In the genomic region with DNA sequence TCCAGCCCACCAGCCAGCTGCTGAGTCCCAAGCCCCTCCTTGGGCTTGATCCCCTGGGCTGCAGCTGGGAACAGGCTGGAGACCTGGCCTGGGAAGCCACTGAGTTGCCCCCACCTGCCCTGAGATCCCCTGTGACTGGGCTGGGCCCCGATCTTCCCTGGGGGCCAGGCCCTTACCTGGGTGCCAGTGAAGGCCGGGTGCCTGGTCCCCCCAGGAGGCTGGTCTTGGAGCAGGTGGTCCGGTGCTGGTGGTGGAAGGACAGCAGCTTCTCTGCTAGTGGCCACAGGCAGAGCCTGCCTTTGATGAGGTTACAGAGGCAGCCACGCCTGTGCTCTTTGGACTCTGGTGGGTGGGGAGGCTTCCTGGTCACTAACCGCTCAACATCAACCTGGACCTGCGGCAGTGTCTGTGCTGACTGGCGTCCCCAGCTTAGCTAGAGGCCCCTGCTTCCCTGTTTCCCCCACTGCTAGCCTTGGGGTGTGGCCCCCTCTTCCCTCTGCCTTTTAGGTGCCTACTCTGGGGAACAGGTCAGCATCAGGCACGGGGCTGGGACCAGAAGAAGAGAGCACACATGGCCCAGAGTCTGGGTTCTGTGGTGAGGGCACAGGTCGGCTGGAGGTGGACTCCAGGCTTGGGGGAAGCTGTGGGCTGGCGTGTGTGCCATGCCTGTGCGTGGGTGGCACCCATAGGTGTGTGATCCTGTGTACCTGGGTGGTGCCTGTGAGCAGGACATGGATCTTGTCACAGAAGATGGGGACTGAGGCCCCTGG, we compare ENCODE assay signal across 1 cellular context.
TF ChIP-seq lines count a peak whose summit lies in the region.

A gene with protein sequence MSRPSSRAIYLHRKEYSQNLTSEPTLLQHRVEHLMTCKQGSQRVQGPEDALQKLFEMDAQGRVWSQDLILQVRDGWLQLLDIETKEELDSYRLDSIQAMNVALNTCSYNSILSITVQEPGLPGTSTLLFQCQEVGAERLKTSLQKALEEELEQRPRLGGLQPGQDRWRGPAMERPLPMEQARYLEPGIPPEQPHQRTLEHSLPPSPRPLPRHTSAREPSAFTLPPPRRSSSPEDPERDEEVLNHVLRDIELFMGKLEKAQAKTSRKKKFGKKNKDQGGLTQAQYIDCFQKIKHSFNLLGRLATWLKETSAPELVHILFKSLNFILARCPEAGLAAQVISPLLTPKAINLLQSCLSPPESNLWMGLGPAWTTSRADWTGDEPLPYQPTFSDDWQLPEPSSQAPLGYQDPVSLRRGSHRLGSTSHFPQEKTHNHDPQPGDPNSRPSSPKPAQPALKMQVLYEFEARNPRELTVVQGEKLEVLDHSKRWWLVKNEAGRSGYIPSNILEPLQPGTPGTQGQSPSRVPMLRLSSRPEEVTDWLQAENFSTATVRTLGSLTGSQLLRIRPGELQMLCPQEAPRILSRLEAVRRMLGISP (minus strand): TSS at position 278 of the 770 bp plus-strand sequence. CDS start 2,174 bp downstream, outside the sequence.

TF ChIP-seq in HepG2, 621 proteins besides CTCF, POLR2A, EP300 and RAD21 (continued from another document and continues in another):
- TF ChIP-seq MXI1 (IDR thresholded peaks at IDR 0.05; ENCODE audit: borderline replicate concordance, low read depth, low read length) (peak; percentile 46; the same call in 1 of the 3 replicates), RARG (CRISPR knock-in tag; IDR thresholded peaks at IDR 0.05; ENCODE audit: low read depth) (no peak), KLF6 (CRISPR knock-in tag; IDR thresholded peaks at IDR 0.05) (no peak), TAF15 (IDR thresholded peaks at IDR 0.05; ENCODE audit: low read depth, low read length, poor library complexity, severe bottlenecking) (no peak), SRY (CRISPR knock-in tag; IDR thresholded peaks at IDR 0.05) (no peak), ZNF430 (CRISPR knock-in tag; IDR thresholded peaks at IDR 0.05) (no peak), ZNF749 (CRISPR knock-in tag; IDR thresholded peaks at IDR 0.05; ENCODE audit: borderline replicate concordance) (0 out of 2 replicates have a peak, but pooled peaks have one; percentile 21), SKI (IDR thresholded peaks at IDR 0.05; ENCODE audit: partially characterized antibody) (no peak), KMT2B (CRISPR knock-in tag; IDR thresholded peaks at IDR 0.05) (no peak), ZNF772 (CRISPR knock-in tag; IDR thresholded peaks at IDR 0.05) (peak; percentile 92), ZNF569 (CRISPR knock-in tag; IDR thresholded peaks at IDR 0.05; ENCODE audit: borderline replicate concordance) (no peak), RORA (CRISPR knock-in tag; IDR thresholded peaks at IDR 0.05) (no peak), ZNF10 (CRISPR knock-in tag; IDR thresholded peaks at IDR 0.05; ENCODE audit: borderline replicate concordance, low read depth) (no peak), ZFP90 (CRISPR knock-in tag; IDR thresholded peaks at IDR 0.05; ENCODE audit: borderline replicate concordance) (0 out of 2 replicates have a peak, but pooled peaks have one; percentile 46), SP140L (CRISPR knock-in tag; IDR thresholded peaks at IDR 0.05; ENCODE audit: borderline replicate concordance) (no peak), NFKBIZ (CRISPR knock-in tag; IDR thresholded peaks at IDR 0.05) (no peak), ZIK1 (CRISPR knock-in tag; IDR thresholded peaks at IDR 0.05; ENCODE audit: borderline replicate concordance, low read depth) (no peak), ZNF776 (CRISPR knock-in tag; IDR thresholded peaks at IDR 0.05) (peak; percentile 82; the same call in 1 of the 2 replicates), ZBTB20 (CRISPR knock-in tag; IDR thresholded peaks at IDR 0.05; ENCODE audit: borderline replicate concordance, low read depth) (0 out of 2 replicates have a peak, but pooled peaks have one; percentile 79), SUZ12 (IDR thresholded peaks at IDR 0.05; ENCODE audit: low read depth, low read length) (no peak), ZNF256 (CRISPR knock-in tag; conservative IDR thresholded peaks at IDR 0.05) (no peak), KDM1A (CRISPR knock-in tag; IDR thresholded peaks at IDR 0.05) (peak; percentile 72), MTF1 (CRISPR knock-in tag; IDR thresholded peaks at IDR 0.05) (no peak), FOXP1 (IDR thresholded peaks at IDR 0.05) (no peak), FOXP1 (CRISPR knock-in tag; IDR thresholded peaks at IDR 0.05) (0 out of 2 replicates have a peak, but pooled peaks have one; percentile 7), ZNF883 (CRISPR knock-in tag; IDR thresholded peaks at IDR 0.05; ENCODE audit: not compliant biosample characterization) (no peak), ZNF282 (IDR thresholded peaks at IDR 0.05; ENCODE audit: partially characterized antibody) (no peak), RBAK (CRISPR knock-in tag; IDR thresholded peaks at IDR 0.05) (no peak), PHF20 (CRISPR knock-in tag; IDR thresholded peaks at IDR 0.05) (no peak), HDAC6 (IDR thresholded peaks at IDR 0.05; ENCODE audit: low read depth, low read length) (no peak), ZNF121 (CRISPR knock-in tag; IDR thresholded peaks at IDR 0.05) (no peak)
- TF ChIP-seq, protein P1, sequence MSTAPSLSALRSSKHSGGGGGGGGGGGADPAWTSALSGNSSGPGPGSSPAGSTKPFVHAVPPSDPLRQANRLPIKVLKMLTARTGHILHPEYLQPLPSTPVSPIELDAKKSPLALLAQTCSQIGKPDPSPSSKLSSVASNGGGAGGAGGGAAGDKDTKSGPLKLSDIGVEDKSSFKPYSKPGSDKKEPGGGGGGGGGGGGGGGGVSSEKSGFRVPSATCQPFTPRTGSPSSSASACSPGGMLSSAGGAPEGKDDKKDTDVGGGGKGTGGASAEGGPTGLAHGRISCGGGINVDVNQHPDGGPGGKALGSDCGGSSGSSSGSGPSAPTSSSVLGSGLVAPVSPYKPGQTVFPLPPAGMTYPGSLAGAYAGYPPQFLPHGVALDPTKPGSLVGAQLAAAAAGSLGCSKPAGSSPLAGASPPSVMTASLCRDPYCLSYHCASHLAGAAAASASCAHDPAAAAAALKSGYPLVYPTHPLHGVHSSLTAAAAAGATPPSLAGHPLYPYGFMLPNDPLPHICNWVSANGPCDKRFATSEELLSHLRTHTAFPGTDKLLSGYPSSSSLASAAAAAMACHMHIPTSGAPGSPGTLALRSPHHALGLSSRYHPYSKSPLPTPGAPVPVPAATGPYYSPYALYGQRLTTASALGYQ (CRISPR knock-in tag; IDR thresholded peaks at IDR 0.05): no peak
- TF ChIP-seq, protein P2, sequence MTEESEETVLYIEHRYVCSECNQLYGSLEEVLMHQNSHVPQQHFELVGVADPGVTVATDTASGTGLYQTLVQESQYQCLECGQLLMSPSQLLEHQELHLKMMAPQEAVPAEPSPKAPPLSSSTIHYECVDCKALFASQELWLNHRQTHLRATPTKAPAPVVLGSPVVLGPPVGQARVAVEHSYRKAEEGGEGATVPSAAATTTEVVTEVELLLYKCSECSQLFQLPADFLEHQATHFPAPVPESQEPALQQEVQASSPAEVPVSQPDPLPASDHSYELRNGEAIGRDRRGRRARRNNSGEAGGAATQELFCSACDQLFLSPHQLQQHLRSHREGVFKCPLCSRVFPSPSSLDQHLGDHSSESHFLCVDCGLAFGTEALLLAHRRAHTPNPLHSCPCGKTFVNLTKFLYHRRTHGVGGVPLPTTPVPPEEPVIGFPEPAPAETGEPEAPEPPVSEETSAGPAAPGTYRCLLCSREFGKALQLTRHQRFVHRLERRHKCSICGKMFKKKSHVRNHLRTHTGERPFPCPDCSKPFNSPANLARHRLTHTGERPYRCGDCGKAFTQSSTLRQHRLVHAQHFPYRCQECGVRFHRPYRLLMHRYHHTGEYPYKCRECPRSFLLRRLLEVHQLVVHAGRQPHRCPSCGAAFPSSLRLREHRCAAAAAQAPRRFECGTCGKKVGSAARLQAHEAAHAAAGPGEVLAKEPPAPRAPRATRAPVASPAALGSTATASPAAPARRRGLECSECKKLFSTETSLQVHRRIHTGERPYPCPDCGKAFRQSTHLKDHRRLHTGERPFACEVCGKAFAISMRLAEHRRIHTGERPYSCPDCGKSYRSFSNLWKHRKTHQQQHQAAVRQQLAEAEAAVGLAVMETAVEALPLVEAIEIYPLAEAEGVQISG (CRISPR knock-in tag; IDR thresholded peaks at IDR 0.05): peak; percentile 63
- TF ChIP-seq, protein P3, sequence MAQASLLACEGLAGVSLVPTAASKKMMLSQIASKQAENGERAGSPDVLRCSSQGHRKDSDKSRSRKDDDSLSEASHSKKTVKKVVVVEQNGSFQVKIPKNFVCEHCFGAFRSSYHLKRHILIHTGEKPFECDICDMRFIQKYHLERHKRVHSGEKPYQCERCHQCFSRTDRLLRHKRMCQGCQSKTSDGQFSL (CRISPR knock-in tag; IDR thresholded peaks at IDR 0.05): 0 out of 2 replicates have a peak, but pooled peaks have one; percentile 42
- TF ChIP-seq, protein P4, sequence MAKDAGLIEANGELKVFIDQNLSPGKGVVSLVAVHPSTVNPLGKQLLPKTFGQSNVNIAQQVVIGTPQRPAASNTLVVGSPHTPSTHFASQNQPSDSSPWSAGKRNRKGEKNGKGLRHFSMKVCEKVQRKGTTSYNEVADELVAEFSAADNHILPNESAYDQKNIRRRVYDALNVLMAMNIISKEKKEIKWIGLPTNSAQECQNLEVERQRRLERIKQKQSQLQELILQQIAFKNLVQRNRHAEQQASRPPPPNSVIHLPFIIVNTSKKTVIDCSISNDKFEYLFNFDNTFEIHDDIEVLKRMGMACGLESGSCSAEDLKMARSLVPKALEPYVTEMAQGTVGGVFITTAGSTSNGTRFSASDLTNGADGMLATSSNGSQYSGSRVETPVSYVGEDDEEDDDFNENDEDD (CRISPR knock-in tag; IDR thresholded peaks at IDR 0.05; ENCODE audit: borderline replicate concordance): no peak
- TF ChIP-seq, protein P5, sequence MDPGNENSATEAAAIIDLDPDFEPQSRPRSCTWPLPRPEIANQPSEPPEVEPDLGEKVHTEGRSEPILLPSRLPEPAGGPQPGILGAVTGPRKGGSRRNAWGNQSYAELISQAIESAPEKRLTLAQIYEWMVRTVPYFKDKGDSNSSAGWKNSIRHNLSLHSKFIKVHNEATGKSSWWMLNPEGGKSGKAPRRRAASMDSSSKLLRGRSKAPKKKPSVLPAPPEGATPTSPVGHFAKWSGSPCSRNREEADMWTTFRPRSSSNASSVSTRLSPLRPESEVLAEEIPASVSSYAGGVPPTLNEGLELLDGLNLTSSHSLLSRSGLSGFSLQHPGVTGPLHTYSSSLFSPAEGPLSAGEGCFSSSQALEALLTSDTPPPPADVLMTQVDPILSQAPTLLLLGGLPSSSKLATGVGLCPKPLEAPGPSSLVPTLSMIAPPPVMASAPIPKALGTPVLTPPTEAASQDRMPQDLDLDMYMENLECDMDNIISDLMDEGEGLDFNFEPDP (CRISPR knock-in tag; conservative IDR thresholded peaks at IDR 0.05): no peak
- TF ChIP-seq, protein P6, sequence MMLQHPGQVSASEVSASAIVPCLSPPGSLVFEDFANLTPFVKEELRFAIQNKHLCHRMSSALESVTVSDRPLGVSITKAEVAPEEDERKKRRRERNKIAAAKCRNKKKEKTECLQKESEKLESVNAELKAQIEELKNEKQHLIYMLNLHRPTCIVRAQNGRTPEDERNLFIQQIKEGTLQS (CRISPR knock-in tag; IDR thresholded peaks at IDR 0.05): peak; percentile 12; the same call in 1 of the 2 replicates
- TF ChIP-seq, protein P7, sequence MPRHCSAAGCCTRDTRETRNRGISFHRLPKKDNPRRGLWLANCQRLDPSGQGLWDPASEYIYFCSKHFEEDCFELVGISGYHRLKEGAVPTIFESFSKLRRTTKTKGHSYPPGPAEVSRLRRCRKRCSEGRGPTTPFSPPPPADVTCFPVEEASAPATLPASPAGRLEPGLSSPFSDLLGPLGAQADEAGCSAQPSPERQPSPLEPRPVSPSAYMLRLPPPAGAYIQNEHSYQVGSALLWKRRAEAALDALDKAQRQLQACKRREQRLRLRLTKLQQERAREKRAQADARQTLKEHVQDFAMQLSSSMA (CRISPR knock-in tag; IDR thresholded peaks at IDR 0.05): peak; percentile 80; the same call in 1 of the 2 replicates
- TF ChIP-seq, protein P8, sequence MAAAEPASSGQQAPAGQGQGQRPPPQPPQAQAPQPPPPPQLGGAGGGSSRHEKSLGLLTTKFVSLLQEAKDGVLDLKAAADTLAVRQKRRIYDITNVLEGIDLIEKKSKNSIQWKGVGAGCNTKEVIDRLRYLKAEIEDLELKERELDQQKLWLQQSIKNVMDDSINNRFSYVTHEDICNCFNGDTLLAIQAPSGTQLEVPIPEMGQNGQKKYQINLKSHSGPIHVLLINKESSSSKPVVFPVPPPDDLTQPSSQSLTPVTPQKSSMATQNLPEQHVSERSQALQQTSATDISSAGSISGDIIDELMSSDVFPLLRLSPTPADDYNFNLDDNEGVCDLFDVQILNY (CRISPR knock-in tag; conservative IDR thresholded peaks at IDR 0.05): no peak
- TF ChIP-seq, protein P9, sequence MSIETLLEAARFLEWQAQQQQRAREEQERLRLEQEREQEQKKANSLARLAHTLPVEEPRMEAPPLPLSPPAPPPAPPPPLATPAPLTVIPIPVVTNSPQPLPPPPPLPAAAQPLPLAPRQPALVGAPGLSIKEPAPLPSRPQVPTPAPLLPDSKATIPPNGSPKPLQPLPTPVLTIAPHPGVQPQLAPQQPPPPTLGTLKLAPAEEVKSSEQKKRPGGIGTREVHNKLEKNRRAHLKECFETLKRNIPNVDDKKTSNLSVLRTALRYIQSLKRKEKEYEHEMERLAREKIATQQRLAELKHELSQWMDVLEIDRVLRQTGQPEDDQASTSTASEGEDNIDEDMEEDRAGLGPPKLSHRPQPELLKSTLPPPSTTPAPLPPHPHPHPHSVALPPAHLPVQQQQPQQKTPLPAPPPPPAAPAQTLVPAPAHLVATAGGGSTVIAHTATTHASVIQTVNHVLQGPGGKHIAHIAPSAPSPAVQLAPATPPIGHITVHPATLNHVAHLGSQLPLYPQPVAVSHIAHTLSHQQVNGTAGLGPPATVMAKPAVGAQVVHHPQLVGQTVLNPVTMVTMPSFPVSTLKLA (IDR thresholded peaks at IDR 0.05): no peak
- TF ChIP-seq, protein P10, sequence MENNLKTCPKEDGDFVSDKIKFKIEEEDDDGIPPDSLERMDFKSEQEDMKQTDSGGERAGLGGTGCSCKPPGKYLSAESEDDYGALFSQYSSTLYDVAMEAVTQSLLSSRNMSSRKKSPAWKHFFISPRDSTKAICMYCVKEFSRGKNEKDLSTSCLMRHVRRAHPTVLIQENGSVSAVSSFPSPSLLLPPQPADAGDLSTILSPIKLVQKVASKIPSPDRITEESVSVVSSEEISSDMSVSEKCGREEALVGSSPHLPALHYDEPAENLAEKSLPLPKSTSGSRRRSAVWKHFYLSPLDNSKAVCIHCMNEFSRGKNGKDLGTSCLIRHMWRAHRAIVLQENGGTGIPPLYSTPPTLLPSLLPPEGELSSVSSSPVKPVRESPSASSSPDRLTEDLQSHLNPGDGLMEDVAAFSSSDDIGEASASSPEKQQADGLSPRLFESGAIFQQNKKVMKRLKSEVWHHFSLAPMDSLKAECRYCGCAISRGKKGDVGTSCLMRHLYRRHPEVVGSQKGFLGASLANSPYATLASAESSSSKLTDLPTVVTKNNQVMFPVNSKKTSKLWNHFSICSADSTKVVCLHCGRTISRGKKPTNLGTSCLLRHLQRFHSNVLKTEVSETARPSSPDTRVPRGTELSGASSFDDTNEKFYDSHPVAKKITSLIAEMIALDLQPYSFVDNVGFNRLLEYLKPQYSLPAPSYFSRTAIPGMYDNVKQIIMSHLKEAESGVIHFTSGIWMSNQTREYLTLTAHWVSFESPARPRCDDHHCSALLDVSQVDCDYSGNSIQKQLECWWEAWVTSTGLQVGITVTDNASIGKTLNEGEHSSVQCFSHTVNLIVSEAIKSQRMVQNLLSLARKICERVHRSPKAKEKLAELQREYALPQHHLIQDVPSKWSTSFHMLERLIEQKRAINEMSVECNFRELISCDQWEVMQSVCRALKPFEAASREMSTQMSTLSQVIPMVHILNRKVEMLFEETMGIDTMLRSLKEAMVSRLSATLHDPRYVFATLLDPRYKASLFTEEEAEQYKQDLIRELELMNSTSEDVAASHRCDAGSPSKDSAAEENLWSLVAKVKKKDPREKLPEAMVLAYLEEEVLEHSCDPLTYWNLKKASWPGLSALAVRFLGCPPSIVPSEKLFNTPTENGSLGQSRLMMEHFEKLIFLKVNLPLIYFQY (CRISPR knock-in tag; IDR thresholded peaks at IDR 0.05; ENCODE audit: borderline replicate concordance): peak; percentile 73; the same call in 1 of the 2 replicates
